18 cellular contexts compared by ENCODE assay signal in the genomic region with DNA sequence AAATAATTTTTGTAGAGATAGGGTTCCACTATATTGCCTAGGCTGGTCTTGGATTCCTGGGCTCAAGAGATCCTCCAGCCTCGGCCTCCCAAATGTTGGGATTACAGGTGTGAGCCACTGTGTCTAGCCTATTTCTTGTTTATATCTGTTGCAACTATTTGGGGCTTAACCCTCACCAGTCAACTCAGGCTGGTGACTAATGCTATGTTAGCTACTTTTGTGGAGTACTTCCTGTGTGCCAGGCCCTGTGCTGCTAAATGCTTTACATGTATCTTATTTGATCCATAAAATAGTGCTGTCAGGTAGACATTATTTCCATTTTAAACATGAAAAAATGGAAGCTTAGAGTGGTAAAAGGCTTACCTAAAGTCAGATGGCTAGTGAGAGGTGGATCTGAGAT. TPM values are rescaled to one million over a fixed set of nuclear protein-coding genes. Genes with fewer than 3 reads are reported as not detected.
"Had no signal": no experiment of that assay in that cellular context is flagged by ENCODE, and none has a peak within 500 bp of the region (broad histone marks: within the 10 kb centered on the region; RNA-seq: fewer than 3 reads in every experiment).

No MANE protein-coding gene starts in this region.

- DNase-seq: activated CD4-positive, alpha-beta T cell treated with anti-CD3 and anti-CD28 coated beads, Interleukin-2, amount 10 ng/mL, durations not matched to agents 24 days and 14 days; activated CD4-positive, alpha-beta T cell treated with anti-CD3 and anti-CD28 coated beads, Interleukin-2, amount 50 U/mL, for 48 hours; activated T-cell treated with anti-CD3 and anti-CD28 coated beads, Interleukin-2, amount 50 U/mL, for 48 hours; aorta; central memory CD4-positive, alpha-beta T cell; Karpas-422; NCI-H146; NCI-H187 treated with DMSO at 0.1 percent for 48 hours; NCI-H2081 treated with DMSO at 0.1 percent for 48 hours; NCI-H446; NCI-H524; PC-3; SHP77; SW 1271 had no signal

- H3K9me3 ChIP-seq: breast epithelium, SJSA1 had no signal

- H3K27me3 Mint-ChIP-seq: activated CD4-positive, alpha-beta T cell treated with anti-CD3 and anti-CD28 coated beads, Interleukin-2, amount 10 ng/mL, durations not matched to agents 24 days and 14 days had no signal

- H3K27ac Mint-ChIP-seq: activated CD4-positive, alpha-beta T cell treated with anti-CD3 and anti-CD28 coated beads, Interleukin-2, amount 10 ng/mL, durations not matched to agents 24 days and 14 days had no signal

- H3K4me3 Mint-ChIP-seq: activated CD4-positive, alpha-beta T cell treated with anti-CD3 and anti-CD28 coated beads, Interleukin-2, amount 10 ng/mL, durations not matched to agents 24 days and 14 days had no signal

- ATAC-seq: K562, PC-3, SK-N-SH treated with all-trans-retinoic acid at 6 μM for 48 hours had no signal

RNA-seq across cellular contexts. Expression of a gene that starts 13.8 kb away (rescaled TPM):
- total RNA-seq: SJSA1 had no signal
